8 cellular contexts compared by ENCODE assay signal in genomic region chr10:28381903-28382347, GRCh38.
DNase-seq lines count a peak whose midpoint lies in the region; ATAC-seq and TF ChIP-seq lines count a peak whose summit lies in the region.

No MANE protein-coding gene starts in this region.

- no peak overlapping the region for H3K27ac Mint-ChIP-seq in HFFc6
- no peak overlapping the region for H3K27ac Mint-ChIP-seq in activated naive CD8-positive, alpha-beta T cell treated with anti-CD3 and anti-CD28 coated beads, Interleukin-2, amount 50 U/mL, for 24 hours

- H3K4me1 ChIP-seq in heart right ventricle, result peaks cover 0 to 22% (median 0%) of the 10 kb centered on the region in 9 donors

- H3K36me3 ChIP-seq in GM06990 (ENCODE audit: control insufficient read depth, insufficient read depth, low read length) (no peaks in the 10 kb centered on the region), heart right ventricle (no peaks in the 10 kb centered on the region)

- TF ChIP-seq CTCF in GM06990 (IDR thresholded peaks at IDR 0.05; ENCODE audit: insufficient read depth, low read length, poor library complexity, severe bottlenecking) (peak; percentile 85), HFFc6 (IDR thresholded peaks at IDR 0.05) (peak; percentile 98), heart right ventricle (IDR thresholded peaks at IDR 0.05) (peak; percentile 77 to 95 (median 92))

- 40 to 41% methylated on average over 12 of the region's 12 CpGs for WGBS in heart right ventricle, 2 donors

- no peak overlapping the region for H3K4me3 Mint-ChIP-seq in HFFc6
- H3K4me3 Mint-ChIP-seq in activated naive CD8-positive, alpha-beta T cell treated with anti-CD3 and anti-CD28 coated beads, Interleukin-2, amount 50 U/mL, for 24 hours, result no peak overlapping the region

- H3K27me3 Mint-ChIP-seq in HFFc6 (ENCODE audit: insufficient read depth), result peaks cover 12% of the 10 kb centered on the region
- H3K27me3 Mint-ChIP-seq in activated naive CD8-positive, alpha-beta T cell treated with anti-CD3 and anti-CD28 coated beads, Interleukin-2, amount 50 U/mL, for 24 hours, result peaks cover 5% of the 10 kb centered on the region

- H3K4me1 Mint-ChIP-seq in HFFc6 (ENCODE audit: low read depth), result no peaks in the 10 kb centered on the region
- H3K4me1 Mint-ChIP-seq in activated naive CD8-positive, alpha-beta T cell treated with anti-CD3 and anti-CD28 coated beads, Interleukin-2, amount 50 U/mL, for 24 hours, result peaks cover 24% of the 10 kb centered on the region

- H3K9me3 ChIP-seq in heart right ventricle, result no peaks in the 10 kb centered on the region

- peak; percentile 25 for DNase-seq in GM06990 (ENCODE audit: extremely low read depth, insufficient read length)
- DNase-seq in HFFc6, result peak; percentile 91
- peak; percentile 39 for DNase-seq in NCI-H1417 treated with DMSO at 0.1 percent for 48 hours (lab: John Stamatoyannopoulos, UW)
- DNase-seq in SW480 (ENCODE audit: low spot score), result peak; percentile 81
- DNase-seq in activated naive CD8-positive, alpha-beta T cell treated with anti-CD3 and anti-CD28 coated beads, Interleukin-2, amount 50 U/mL, for 24 hours, result peak; percentile 86
- peak; percentile 47 to 79 for DNase-seq in heart right ventricle
- DNase-seq in renal cortical epithelial cell (ENCODE audit: low read depth), result peak; percentile 85
- DNase-seq in NCI-H1048 (lab: John Stamatoyannopoulos, UW), result no peak

- no peaks in the 10 kb centered on the region for H3K9me3 Mint-ChIP-seq in HFFc6
- no peaks in the 10 kb centered on the region for H3K9me3 Mint-ChIP-seq in activated naive CD8-positive, alpha-beta T cell treated with anti-CD3 and anti-CD28 coated beads, Interleukin-2, amount 50 U/mL, for 24 hours

- H3K27me3 ChIP-seq in GM06990 (replicated peaks; ENCODE audit: control insufficient read depth, insufficient read depth, low read length) (no peaks in the 10 kb centered on the region; the same call in 1 of the 2 replicates), heart right ventricle (peaks cover 0 to 8% (median 3%) of the 10 kb centered on the region in 7 donors)

- H3K4me3 ChIP-seq in GM06990 (replicated peaks; ENCODE audit: low read depth, low read length), result no peak overlapping the region
- H3K4me3 ChIP-seq in heart right ventricle, result no peak overlapping the region

- ATAC-seq in activated naive CD8-positive, alpha-beta T cell treated with anti-CD3 and anti-CD28 coated beads, Interleukin-2, amount 50 U/mL, for 24 hours, result peak; percentile 91
- ATAC-seq in heart right ventricle, result peak; percentile 77 to 93 (median 86)

- H3K36me3 Mint-ChIP-seq in HFFc6 (ENCODE audit: low read depth), result no peaks in the 10 kb centered on the region
- H3K36me3 Mint-ChIP-seq in activated naive CD8-positive, alpha-beta T cell treated with anti-CD3 and anti-CD28 coated beads, Interleukin-2, amount 50 U/mL, for 24 hours (ENCODE audit: low read depth), result no peaks in the 10 kb centered on the region

- intact Hi-C loops in heart right ventricle (cut with DNase I), result loop anchor here (1.0 to 10.0 kb wide), 9 partner anchors 79 to 937 kb away; partner anchors contain the start of genes MPP7 (in 6 of the 10) and MKX (in 2 of the 10)

- H3K27ac ChIP-seq in heart right ventricle, result no peak overlapping the region
